Comparison of ENCODE assay signal across 1 cellular context in genomic region chr10:102812213-102812876, GRCh38.
TF ChIP-seq lines count a peak whose summit lies in the region.

No MANE protein-coding gene starts in this region.

TF ChIP-seq in H1, 55 proteins besides CTCF, POLR2A, EP300 and RAD21 (continued from another document):
- TF ChIP-seq ATF2 (IDR thresholded peaks at IDR 0.05; ENCODE audit: low read length), result no peak
